8 cellular contexts compared by ENCODE assay signal in the genomic region with DNA sequence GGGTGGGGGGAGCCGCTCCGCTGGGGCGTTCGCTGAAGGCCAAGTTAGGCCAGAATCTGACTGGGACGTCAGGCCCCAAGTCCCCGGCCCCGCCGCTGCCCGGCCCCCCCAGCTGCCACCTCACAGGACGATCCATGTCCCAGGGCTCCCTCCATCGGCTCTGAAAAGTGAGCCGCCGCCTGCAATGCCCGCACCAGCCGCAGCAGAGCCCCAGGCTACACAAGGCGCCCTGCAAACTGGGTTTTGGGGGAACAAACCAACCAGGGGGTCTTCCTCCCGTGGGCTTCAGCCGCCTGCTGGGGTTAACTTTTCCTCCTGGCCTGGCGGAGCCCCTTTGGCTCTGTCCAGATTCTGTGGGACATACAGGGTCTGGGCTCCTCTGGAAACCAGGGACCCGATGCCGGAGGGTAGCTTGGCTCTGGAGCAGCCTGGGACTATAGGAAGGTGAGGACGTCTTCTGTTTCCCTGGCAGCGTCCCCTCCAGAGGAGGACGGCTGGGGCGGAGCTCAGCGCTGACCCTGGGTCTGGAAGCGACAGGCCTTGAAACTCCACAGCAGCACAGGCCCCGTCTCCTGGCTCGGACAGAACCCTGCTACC. TPM values are rescaled to one million over a fixed set of nuclear protein-coding genes. Genes with fewer than 3 reads are reported as not detected.
DNase-seq lines count a peak whose midpoint lies in the region; ATAC-seq, FAIRE-seq and TF ChIP-seq lines count a peak whose summit lies in the region.

No MANE protein-coding gene starts in this region.

- H3K27ac Mint-ChIP-seq in activated CD4-positive, alpha-beta T cell treated with anti-CD3 and anti-CD28 coated beads, Interleukin-2, amount 10 ng/mL, durations not matched to agents 24 days and 14 days, result peak overlapping the region; percentile 76
- H3K27ac Mint-ChIP-seq in stimulated activated effector memory CD8-positive, alpha-beta T cell treated with anti-CD3 and anti-CD28 coated beads, Interleukin-12 subunit alpha, Interleukin-12 subunit beta, amount 100 ng/mL, for 72 hours, result peak overlapping the region; percentile 40

- no peaks in the 10 kb centered on the region for H3K9me3 Mint-ChIP-seq in activated CD4-positive, alpha-beta T cell treated with anti-CD3 and anti-CD28 coated beads, Interleukin-2, amount 10 ng/mL, durations not matched to agents 24 days and 14 days
- no peaks in the 10 kb centered on the region for H3K9me3 Mint-ChIP-seq in stimulated activated effector memory CD8-positive, alpha-beta T cell treated with anti-CD3 and anti-CD28 coated beads, Interleukin-12 subunit alpha, Interleukin-12 subunit beta, amount 100 ng/mL, for 72 hours

- intact Hi-C loops in activated CD4-positive, alpha-beta T cell treated with anti-CD3 and anti-CD28 coated beads, Interleukin-2, amount 10 ng/mL, durations not matched to agents 24 days and 14 days (cut with micrococcal nuclease), result no loop called here
- intact Hi-C loops in Panc1 (cut with micrococcal nuclease; ENCODE audit: unreplicated experiment) (no loop called here), kidney (cut with DNase I) (no loop called here)

- peak overlapping the region in 1 of 2 donors; percentile 26 for H3K9ac ChIP-seq in kidney (ENCODE audit: low read length in 2 of 2)

- ATAC-seq in Panc1 (peak; percentile 39), HG02798 (IDR thresholded peaks at IDR 0.05; ENCODE audit: poor library complexity, unreplicated experiment) (no peak), HG02885 (IDR thresholded peaks at IDR 0.05; ENCODE audit: poor library complexity, unreplicated experiment) (no peak)
- no peak for ATAC-seq in stimulated activated effector memory CD8-positive, alpha-beta T cell treated with anti-CD3 and anti-CD28 coated beads, Interleukin-12 subunit alpha, Interleukin-12 subunit beta, amount 100 ng/mL, for 72 hours

- POLR2A ChIA-PET in Panc1 (lab: Charles Lee), result no interaction called here

- peak overlapping the region; percentile 65 for H3K4me3 Mint-ChIP-seq in activated CD4-positive, alpha-beta T cell treated with anti-CD3 and anti-CD28 coated beads, Interleukin-2, amount 10 ng/mL, durations not matched to agents 24 days and 14 days
- peak overlapping the region; percentile 58 for H3K4me3 Mint-ChIP-seq in stimulated activated effector memory CD8-positive, alpha-beta T cell treated with anti-CD3 and anti-CD28 coated beads, Interleukin-12 subunit alpha, Interleukin-12 subunit beta, amount 100 ng/mL, for 72 hours

- no TSS peak for BruUV-seq in Panc1 (replicated peaks; lab: Mats Ljungman, UMichigan)

- FAIRE-seq in bronchial epithelial cell (lab: Jason Lieb, UNC) (no peak), kidney (lab: Jason Lieb, UNC) (no peak)

- CTCF ChIA-PET in Panc1 (lab: Charles Lee), result interaction anchor here (0.6 kb wide), 1 partner anchor 12 kb away, joined by 9 read pairs; no protein-coding TSS in a partner anchor

- H3K4me1 Mint-ChIP-seq in activated CD4-positive, alpha-beta T cell treated with anti-CD3 and anti-CD28 coated beads, Interleukin-2, amount 10 ng/mL, durations not matched to agents 24 days and 14 days, result peaks cover 13% of the 10 kb centered on the region
- peaks cover 24% of the 10 kb centered on the region for H3K4me1 Mint-ChIP-seq in stimulated activated effector memory CD8-positive, alpha-beta T cell treated with anti-CD3 and anti-CD28 coated beads, Interleukin-12 subunit alpha, Interleukin-12 subunit beta, amount 100 ng/mL, for 72 hours

- in situ Hi-C loops in Panc1 (cut with HindIII; ENCODE audit: low pct_unique_long_range_greater_than_20kb, low sequenced_read_pairs), result no loop called here

- no peaks in the 10 kb centered on the region for H3K36me3 Mint-ChIP-seq in activated CD4-positive, alpha-beta T cell treated with anti-CD3 and anti-CD28 coated beads, Interleukin-2, amount 10 ng/mL, durations not matched to agents 24 days and 14 days (ENCODE audit: low read depth)
- peaks cover 17% of the 10 kb centered on the region for H3K36me3 Mint-ChIP-seq in stimulated activated effector memory CD8-positive, alpha-beta T cell treated with anti-CD3 and anti-CD28 coated beads, Interleukin-12 subunit alpha, Interleukin-12 subunit beta, amount 100 ng/mL, for 72 hours

- H3K4me1 ChIP-seq in Panc1 (ENCODE audit: control insufficient read depth, insufficient read depth, low read length), result peaks cover 34% of the 10 kb centered on the region
- peaks cover 0 to 9% of the 10 kb centered on the region in 2 donors for H3K4me1 ChIP-seq in kidney (ENCODE audit: control insufficient read depth in 1 of 2, insufficient read depth in 1 of 2, low read depth in 1 of 2, low read length in 2 of 2)

- H3K27me3 Mint-ChIP-seq in activated CD4-positive, alpha-beta T cell treated with anti-CD3 and anti-CD28 coated beads, Interleukin-2, amount 10 ng/mL, durations not matched to agents 24 days and 14 days, result peaks cover 9% of the 10 kb centered on the region

- DNase-seq in activated CD4-positive, alpha-beta T cell treated with anti-CD3 and anti-CD28 coated beads, Interleukin-2, amount 10 ng/mL, durations not matched to agents 24 days and 14 days, result peak; percentile 66
- no peak for DNase-seq in activated CD4-positive, alpha-beta T cell treated with anti-CD3 and anti-CD28 coated beads for 1 hour
- DNase-seq in Panc1 (ENCODE audit: low read depth, low spot score) (no peak), bronchial epithelial cell (ENCODE audit: low read depth) (peak; percentile 28), kidney (peak; percentile 93)
- DNase-seq in stimulated activated effector memory CD8-positive, alpha-beta T cell treated with anti-CD3 and anti-CD28 coated beads, Interleukin-12 subunit alpha, Interleukin-12 subunit beta, amount 100 ng/mL, for 72 hours (ENCODE audit: low spot score in 2 of 2), result no peak

- H3K9me3 ChIP-seq in Panc1 (ENCODE audit: control insufficient read depth, insufficient read depth, low read depth, low read length) (no peaks in the 10 kb centered on the region), kidney (ENCODE audit: control insufficient read depth in 1 of 2, low read length in 2 of 2) (no peaks in the 10 kb centered on the region)

- H3K36me3 ChIP-seq in Panc1 (ENCODE audit: control insufficient read depth, insufficient read depth, low read length) (no peaks in the 10 kb centered on the region), bronchial epithelial cell (ENCODE audit: control insufficient read depth, insufficient read depth, low read length) (peaks cover 4% of the 10 kb centered on the region), kidney (ENCODE audit: control insufficient read depth in 1 of 2, insufficient read depth in 2 of 2, low read length in 2 of 2) (no peaks in the 10 kb centered on the region)

- H3K27me3 ChIP-seq in Panc1 (ENCODE audit: control insufficient read depth, insufficient read depth, low read length) (no peaks in the 10 kb centered on the region), bronchial epithelial cell (ENCODE audit: control insufficient read depth, insufficient read depth, low read length) (no peaks in the 10 kb centered on the region)

- TF ChIP-seq CTCF in Panc1 (IDR thresholded peaks at IDR 0.05) (peak; percentile 38), bronchial epithelial cell (IDR thresholded peaks at IDR 0.05; ENCODE audit: insufficient read depth, low read length, severe bottlenecking) (peak; percentile 43), kidney (IDR thresholded peaks at IDR 0.05; ENCODE audit: borderline replicate concordance, extremely low read depth, insufficient read depth) (peak; percentile 38)

- H3K4me3 ChIP-seq in Panc1 (ENCODE audit: low read depth in 2 of 2, low read length in 2 of 2) (peak overlapping the region; percentile 49 to 52), bronchial epithelial cell (ENCODE audit: low read depth, low read length) (no peak overlapping the region), kidney (ENCODE audit: low read length in 2 of 2) (no peak overlapping the region)

- H3K27ac ChIP-seq in Panc1 (ENCODE audit: low read length), result peak overlapping the region; percentile 94
- H3K27ac ChIP-seq in kidney (ENCODE audit: low read depth in 2 of 2, low read length in 2 of 2), result peak overlapping the region in 1 of 2 donors; percentile 52

RNA-seq across cellular contexts. Expression of a gene that starts 0.8 kb away (rescaled TPM):
- total RNA-seq in activated CD4-positive, alpha-beta T cell treated with anti-CD3 and anti-CD28 coated beads, Interleukin-2, amount 10 ng/mL, durations not matched to agents 24 days and 14 days, result 64.3 and 64.8 TPM in 2 replicates
- 500 TPM for total RNA-seq in Panc1 (2021; ENCODE audit: unreplicated experiment)
- 1,177 TPM for polyA plus RNA-seq in Panc1 (2012; ENCODE audit: insufficient read length)
- total RNA-seq in bronchial epithelial cell, result 35.3 and 64.0 TPM in 2 replicates
- 56.6 TPM for total RNA-seq in kidney
- polyA plus RNA-seq in kidney (ENCODE audit: insufficient read depth, low read depth, low replicate concordance), result 100 TPM

RNA-seq across cellular contexts. Expression of a gene that starts 3.9 kb away (rescaled TPM):
- total RNA-seq in activated CD4-positive, alpha-beta T cell treated with anti-CD3 and anti-CD28 coated beads, Interleukin-2, amount 10 ng/mL, durations not matched to agents 24 days and 14 days, result 17.6 and 18.5 TPM in 2 replicates
- 92.7 TPM for total RNA-seq in Panc1 (2021; ENCODE audit: unreplicated experiment)
- polyA plus RNA-seq in Panc1 (2012; ENCODE audit: insufficient read length), result 107 TPM
- 3.7 and 7.6 TPM in 2 replicates for total RNA-seq in bronchial epithelial cell
- total RNA-seq in kidney, result 23.8 TPM
- polyA plus RNA-seq in kidney (ENCODE audit: insufficient read depth, low read depth, low replicate concordance), result 58.9 TPM

RNA-seq across cellular contexts. Expression of a gene that starts 16.1 kb away (rescaled TPM):
- total RNA-seq in activated CD4-positive, alpha-beta T cell treated with anti-CD3 and anti-CD28 coated beads, Interleukin-2, amount 10 ng/mL, durations not matched to agents 24 days and 14 days, result 34.1 and 37.8 TPM in 2 replicates
- 128 TPM for total RNA-seq in Panc1 (2021; ENCODE audit: unreplicated experiment)
- polyA plus RNA-seq in Panc1 (2012; ENCODE audit: insufficient read length), result 259 TPM
- 44.2 and 46.3 TPM in 2 replicates for total RNA-seq in bronchial epithelial cell
- 65.0 TPM for total RNA-seq in kidney
- polyA plus RNA-seq in kidney (ENCODE audit: insufficient read depth, low read depth, low replicate concordance), result 144 TPM

RNA-seq across cellular contexts. Expression of a gene that starts 27.5 kb away (rescaled TPM):
- 106 and 109 TPM in 2 replicates for total RNA-seq in activated CD4-positive, alpha-beta T cell treated with anti-CD3 and anti-CD28 coated beads, Interleukin-2, amount 10 ng/mL, durations not matched to agents 24 days and 14 days
- total RNA-seq in Panc1 (2021; ENCODE audit: unreplicated experiment), result 140 TPM
- 198 TPM for polyA plus RNA-seq in Panc1 (2012; ENCODE audit: insufficient read length)
- total RNA-seq in bronchial epithelial cell, result 104 and 113 TPM in 2 replicates
- 59.1 TPM for total RNA-seq in kidney
- polyA plus RNA-seq in kidney (ENCODE audit: insufficient read depth, low read depth, low replicate concordance), result 201 TPM

RNA-seq across cellular contexts. Expression of a gene that starts 27.6 kb away (rescaled TPM):
- total RNA-seq in activated CD4-positive, alpha-beta T cell treated with anti-CD3 and anti-CD28 coated beads, Interleukin-2, amount 10 ng/mL, durations not matched to agents 24 days and 14 days, result 40.2 and 40.5 TPM in 2 replicates
- 57.3 TPM for total RNA-seq in Panc1 (2021; ENCODE audit: unreplicated experiment)
- polyA plus RNA-seq in Panc1 (2012; ENCODE audit: insufficient read length), result 65.7 TPM
- 9.6 and 10.5 TPM in 2 replicates for total RNA-seq in bronchial epithelial cell
- total RNA-seq in kidney, result 84.9 TPM
- 162 TPM for polyA plus RNA-seq in kidney (ENCODE audit: insufficient read depth, low read depth, low replicate concordance)

Comparison
In these comparisons a context has a peak if more than half of its experiments do, and no peak if none do; other contexts are left out.
1. DNase-seq: peak in activated CD4-positive, alpha-beta T cell treated with anti-CD3 and anti-CD28 coated beads, Interleukin-2, amount 10 ng/mL, durations not matched to agents 24 days and 14 days (single experiment), bronchial epithelial cell (single experiment) and kidney (single experiment); none in activated CD4-positive, alpha-beta T cell treated with anti-CD3 and anti-CD28 coated beads for 1 hour (single experiment), Panc1 (single experiment) and stimulated activated effector memory CD8-positive, alpha-beta T cell treated with anti-CD3 and anti-CD28 coated beads, Interleukin-12 subunit alpha, Interleukin-12 subunit beta, amount 100 ng/mL, for 72 hours (0 of 2).
2. H3K4me3 ChIP-seq: peak in Panc1 (2 of 2); none in bronchial epithelial cell (single experiment) and kidney (0 of 2).
3. Peak in every context shown above with its lines, with median percentiles within 50 percentile points of each other: CTCF ChIP-seq.